Comparison of ENCODE assay signal across 16 cellular contexts in genomic region chr22:30371981-30372380, GRCh38. TPM values are rescaled to one million over a fixed set of nuclear protein-coding genes. Genes with fewer than 3 reads are reported as not detected.
A peak's percentile ranks its signal among the peaks of the same experiment; 100 is the strongest.
DNase-seq lines count a peak whose midpoint lies in the region; ATAC-seq, FAIRE-seq and TF ChIP-seq lines count a peak whose summit lies in the region.
"Had no signal": no experiment of that assay in that cellular context is flagged by ENCODE, and none has a peak within 500 bp of the region (broad histone marks: within the 10 kb centered on the region; RNA-seq: fewer than 3 reads in every experiment).

No MANE protein-coding gene starts in this region.

- H3K4me3 ChIP-seq in HepG2 (replicated peaks in 1 of 3; ENCODE audit: insufficient read depth in 1 of 3, low read depth in 2 of 3, low read length in 3 of 3) (no peak overlapping the region), right lobe of liver (no peak overlapping the region), neural progenitor cell (no peak overlapping the region)

- no peaks in the 10 kb centered on the region for H3K27me3 Mint-ChIP-seq in dendritic cell treated with granulocyte-macrophage colony-stimulating factor and Interleukin-4, amounts not matched to agents 40 ng/mL and 50 ng/mL, for 4 days
- H3K27me3 Mint-ChIP-seq in neural progenitor cell (ENCODE audit: insufficient read depth, low read depth) = peaks cover 10% of the 10 kb centered on the region
- H3K27me3 Mint-ChIP-seq: B cell; CD4-positive, alpha-beta memory T cell; T-helper 17 cell had no signal

- in situ Hi-C loops in HepG2 (cut with HindIII; ENCODE audit: extremely low pct_ligation_motif_present, low pct_unique_long_range_greater_than_20kb) = no loop called here

- intact Hi-C loops in HepG2 (cut with micrococcal nuclease; ENCODE audit: unreplicated experiment) (no loop called here), right lobe of liver (cut with DNase I) (no loop called here)
- intact Hi-C loops in dendritic cell treated with granulocyte-macrophage colony-stimulating factor and Interleukin-4, amounts not matched to agents 40 ng/mL and 50 ng/mL, for 4 days (cut with micrococcal nuclease) = no loop called here

- TF ChIP-seq CTCF in HepG2 (CRISPR knock-in tag; IDR thresholded peaks at IDR 0.05) (no peak), right lobe of liver (IDR thresholded peaks at IDR 0.05) (no peak), neural progenitor cell (IDR thresholded peaks at IDR 0.05) (no peak)

- H3K4me1 ChIP-seq in HepG2 (ENCODE audit: insufficient read depth, low read length) (no peaks in the 10 kb centered on the region), right lobe of liver (no peaks in the 10 kb centered on the region), neural progenitor cell (no peaks in the 10 kb centered on the region)

- peak overlapping the region; percentile 71 for H3K27ac Mint-ChIP-seq in dendritic cell treated with granulocyte-macrophage colony-stimulating factor and Interleukin-4, amounts not matched to agents 40 ng/mL and 50 ng/mL, for 4 days
- H3K27ac Mint-ChIP-seq in neural progenitor cell = no peak overlapping the region
- H3K27ac Mint-ChIP-seq: B cell, T-helper 17 cell had no signal

- H3K36me3 Mint-ChIP-seq in dendritic cell treated with granulocyte-macrophage colony-stimulating factor and Interleukin-4, amounts not matched to agents 40 ng/mL and 50 ng/mL, for 4 days (ENCODE audit: low read depth) = no peaks in the 10 kb centered on the region
- H3K36me3 Mint-ChIP-seq in neural progenitor cell = peaks cover 7% of the 10 kb centered on the region
- H3K36me3 Mint-ChIP-seq: CD4-positive, alpha-beta memory T cell had no signal

- no peak for TF ChIP-seq RAD21 in HepG2 (CRISPR knock-in tag; IDR thresholded peaks at IDR 0.05)

- no TSS peak for BruUV-seq in HepG2 (replicated peaks; lab: Mats Ljungman, UMichigan)

- H2AFZ ChIP-seq in HepG2 (ENCODE audit: low read length) (no peak overlapping the region), neural progenitor cell (replicated peaks) (no peak overlapping the region)

- no peak for FAIRE-seq in HepG2 (lab: Jason Lieb, UNC)
- no peak for FAIRE-seq in H54 (lab: Jason Lieb, UNC)
- FAIRE-seq: GM19239, HTR-8/SVneo had no signal

- no peak for TF ChIP-seq POLR2A in HepG2 (IDR thresholded peaks at IDR 0.05; ENCODE audit: insufficient read depth in 1 of 2, low read depth in 2 of 2, low read length in 2 of 2)
- TF ChIP-seq POLR2A in right lobe of liver (IDR thresholded peaks at IDR 0.05) = no peak
- no peak for TF ChIP-seq POLR2A in H54 (IDR thresholded peaks at IDR 0.05; ENCODE audit: low read depth, low read length)

- DNase-seq in HepG2 (ENCODE audit: low spot score) (no peak), right lobe of liver (no peak), NCI-H510A (lab: John Stamatoyannopoulos, UW) (peak; percentile 46), NCI-H1417 treated with DMSO at 0.1 percent for 48 hours (lab: John Stamatoyannopoulos, UW) (no peak), H54 (ENCODE audit: insufficient read length, low spot score) (no peak), neural progenitor cell (ENCODE audit: low spot score) (no peak)
- DNase-seq: ACHN; CD4-positive, alpha-beta memory T cell; MV-4-11; NCI-H526 treated with DMSO at 0.1 percent for 48 hours; T-helper 17 cell had no signal

- no peak overlapping the region for H3K9ac ChIP-seq in HepG2 (ENCODE audit: insufficient read depth, low read depth, low read length)
- no peak overlapping the region for H3K9ac ChIP-seq in neural progenitor cell

- H3K9me3 Mint-ChIP-seq in dendritic cell treated with granulocyte-macrophage colony-stimulating factor and Interleukin-4, amounts not matched to agents 40 ng/mL and 50 ng/mL, for 4 days = no peaks in the 10 kb centered on the region
- no peaks in the 10 kb centered on the region for H3K9me3 Mint-ChIP-seq in neural progenitor cell
- H3K9me3 Mint-ChIP-seq: CD4-positive, alpha-beta memory T cell had no signal

- H3K36me3 ChIP-seq in HepG2 (replicated peaks in 1 of 2; ENCODE audit: control insufficient read depth in 1 of 2, insufficient read depth in 2 of 2, low read length in 2 of 2) = no peaks in the 10 kb centered on the region
- H3K36me3 ChIP-seq in right lobe of liver = no peaks in the 10 kb centered on the region
- H3K36me3 ChIP-seq in neural progenitor cell = no peaks in the 10 kb centered on the region

- WGBS in HepG2 (ENCODE audit: low lambda C conversion rate) = 95% methylated on average over 5 of the region's 13 CpGs
- WGBS in right lobe of liver (ENCODE audit: insufficient coverage, low coverage, low lambda C conversion rate, missing lambda C conversion rate) = 90% methylated on average over 2 of the region's 13 CpGs

- POLR2A ChIA-PET in HepG2 (lab: Yijun Ruan, JAX) = interaction anchor here (1.5 kb wide), 1 partner anchor 15 kb away, joined by 4 read pairs; the partner anchor contains the start of genes CCDC157 and SF3A1

- H3K27ac ChIP-seq in HepG2 (ENCODE audit: extremely low read length, insufficient read depth, low read length) (no peak overlapping the region), right lobe of liver (no peak overlapping the region), neural progenitor cell (no peak overlapping the region)

- ATAC-seq in HepG2 = peak; percentile 15
- no peak for ATAC-seq in right lobe of liver
- ATAC-seq: Panc1 had no signal

- CTCF ChIA-PET in HepG2 (lab: Yijun Ruan, JAX; ENCODE audit: low intra/inter-chr PET ratio, low total read pairs) = no interaction called here

- H3K4me2 ChIP-seq in HepG2 (ENCODE audit: low read depth, low read length) (no peak overlapping the region), neural progenitor cell (no peak overlapping the region)

- H3K27me3 ChIP-seq in HepG2 (ENCODE audit: control insufficient read depth in 1 of 2, insufficient read depth in 2 of 2, low read length in 2 of 2) = no peaks in the 10 kb centered on the region
- no peaks in the 10 kb centered on the region for H3K27me3 ChIP-seq in right lobe of liver
- H3K27me3 ChIP-seq in neural progenitor cell = no peaks in the 10 kb centered on the region

- no peaks in the 10 kb centered on the region for H3K9me3 ChIP-seq in HepG2 (ENCODE audit: low read length)
- no peaks in the 10 kb centered on the region for H3K9me3 ChIP-seq in right lobe of liver
- no peaks in the 10 kb centered on the region for H3K9me3 ChIP-seq in neural progenitor cell (ENCODE audit: low read depth)

- H3K4me3 Mint-ChIP-seq in dendritic cell treated with granulocyte-macrophage colony-stimulating factor and Interleukin-4, amounts not matched to agents 40 ng/mL and 50 ng/mL, for 4 days = no peak overlapping the region
- no peak overlapping the region for H3K4me3 Mint-ChIP-seq in neural progenitor cell
- H3K4me3 Mint-ChIP-seq: B cell; CD4-positive, alpha-beta memory T cell; T-helper 17 cell had no signal

- peaks cover 23% of the 10 kb centered on the region for H3K4me1 Mint-ChIP-seq in dendritic cell treated with granulocyte-macrophage colony-stimulating factor and Interleukin-4, amounts not matched to agents 40 ng/mL and 50 ng/mL, for 4 days (ENCODE audit: low read depth)
- H3K4me1 Mint-ChIP-seq in neural progenitor cell = peaks cover 13% of the 10 kb centered on the region
- H3K4me1 Mint-ChIP-seq: B cell; CD4-positive, alpha-beta memory T cell had no signal

- H3K79me2 ChIP-seq in HepG2 (ENCODE audit: insufficient read depth, low read length) = no peaks in the 10 kb centered on the region
- H3K79me2 ChIP-seq in neural progenitor cell (ENCODE audit: low read depth) = no peaks in the 10 kb centered on the region

- no peaks in the 10 kb centered on the region for H3F3A ChIP-seq in neural progenitor cell (ENCODE audit: low read depth)

- TF ChIP-seq EP300 in HepG2 (IDR thresholded peaks at IDR 0.05; ENCODE audit: low read depth in 2 of 2, low read length in 2 of 2) = no peak
- TF ChIP-seq EP300 in HepG2 (CRISPR knock-in tag; IDR thresholded peaks at IDR 0.05; ENCODE audit: borderline replicate concordance) = no peak

- no peaks in the 10 kb centered on the region for H4K20me1 ChIP-seq in HepG2 (ENCODE audit: insufficient read depth, low read length)
- no peaks in the 10 kb centered on the region for H4K20me1 ChIP-seq in neural progenitor cell (ENCODE audit: low read depth)

RNA-seq across cellular contexts. Expression of gene CCDC157, which starts 15.2 kb away (rescaled TPM):
- total RNA-seq in HepG2 (2016; rRNA removed; fragmentation: Illumina TruSeq; extraction: Trizol) (0.98 and 1.6 TPM in 2 replicates), right lobe of liver (1 to 10 TPM in 3 of 6 experiments, under 1 TPM in 3; 0.54 to 2.9 (median 0.86) TPM), neural progenitor cell (ENCODE audit: low replicate concordance) (3.7 and 11.1 TPM in 2 replicates)
- 2.1 and 2.2 TPM in 2 replicates for total RNA-seq in HepG2 (2016; cell fraction: cytosol; rRNA removed; fragmentation: Illumina TruSeq; extraction: Trizol; ENCODE audit: low read depth)
- total RNA-seq in HepG2 (2016; cell fraction: insoluble cytoplasmic fraction; rRNA removed; fragmentation: Illumina TruSeq; extraction: Trizol) = 0.79 and 1.9 TPM in 2 replicates
- total RNA-seq in HepG2 (2016; cell fraction: membrane; rRNA removed; fragmentation: Illumina TruSeq; extraction: Trizol) = 1.9 and 3.1 TPM in 2 replicates
- 1.4 and 1.6 TPM in 2 replicates for total RNA-seq in HepG2 (2016; cell fraction: nucleus; rRNA removed; fragmentation: Illumina TruSeq; extraction: Trizol)
- 1.4 and 2.3 TPM in 2 replicates for polyA plus RNA-seq in HepG2 (2011; rRNA removed)
- polyA plus RNA-seq in HepG2 (2011; cell fraction: cytosol; rRNA removed) = 1.1 and 1.8 TPM in 2 replicates
- 5.8 and 7.1 TPM in 2 replicates for polyA plus RNA-seq in HepG2 (2011; cell fraction: nucleus; rRNA removed)
- 0.64 and 1.3 TPM in 2 replicates for polyA plus RNA-seq in HepG2 (2012)
- polyA plus RNA-seq in HepG2 (2016; cell fraction: cytosol; fragmentation: Illumina TruSeq; extraction: Trizol; ENCODE audit: low read depth) = 3.4 and 4.1 TPM in 2 replicates
- polyA plus RNA-seq in HepG2 (2016; cell fraction: insoluble cytoplasmic fraction; fragmentation: Illumina TruSeq; extraction: Trizol; ENCODE audit: low read depth) = 1.2 and 1.5 TPM in 2 replicates
- polyA plus RNA-seq in HepG2 (2016; cell fraction: membrane; fragmentation: Illumina TruSeq; extraction: Trizol; ENCODE audit: low read depth) = 2.2 and 3.2 TPM in 2 replicates
- 3.1 and 3.2 TPM in 2 replicates for polyA plus RNA-seq in HepG2 (2016; cell fraction: nucleus; fragmentation: Illumina TruSeq; extraction: Trizol; ENCODE audit: insufficient read depth, low read depth)
- 2.6 and 4.7 TPM in 2 replicates for polyA minus RNA-seq in HepG2 (2011; rRNA and poly(A)+ RNA removed; ENCODE audit: low replicate concordance)
- 0.79 and 1.4 TPM in 2 replicates for polyA minus RNA-seq in HepG2 (2011; cell fraction: cytosol; rRNA and poly(A)+ RNA removed)
- 1.9 and 3.0 TPM in 2 replicates for polyA minus RNA-seq in HepG2 (2011; cell fraction: nucleus; rRNA and poly(A)+ RNA removed)

RNA-seq across cellular contexts. Expression of gene RNF215, which starts 15.2 kb away (rescaled TPM):
- 2.4 and 5.3 TPM in 2 replicates for total RNA-seq in HepG2 (2016; rRNA removed; fragmentation: Illumina TruSeq; extraction: Trizol)
- total RNA-seq in HepG2 (2016; cell fraction: cytosol; rRNA removed; fragmentation: Illumina TruSeq; extraction: Trizol; ENCODE audit: low read depth) = 1.6 and 1.9 TPM in 2 replicates
- 2.5 and 5.7 TPM in 2 replicates for total RNA-seq in HepG2 (2016; cell fraction: insoluble cytoplasmic fraction; rRNA removed; fragmentation: Illumina TruSeq; extraction: Trizol)
- total RNA-seq in HepG2 (2016; cell fraction: membrane; rRNA removed; fragmentation: Illumina TruSeq; extraction: Trizol) = 2.5 and 3.5 TPM in 2 replicates
- total RNA-seq in HepG2 (2016; cell fraction: nucleus; rRNA removed; fragmentation: Illumina TruSeq; extraction: Trizol) = 7.1 and 8.8 TPM in 2 replicates
- polyA plus RNA-seq in HepG2 (2011; rRNA removed) = 6.1 and 9.2 TPM in 2 replicates
- 3.8 and 4.9 TPM in 2 replicates for polyA plus RNA-seq in HepG2 (2011; cell fraction: cytosol; rRNA removed)
- polyA plus RNA-seq in HepG2 (2011; cell fraction: nucleus; rRNA removed) = 55.4 and 60.1 TPM in 2 replicates
- 5.4 and 7.0 TPM in 2 replicates for polyA plus RNA-seq in HepG2 (2012)
- polyA plus RNA-seq in HepG2 (2016; cell fraction: cytosol; fragmentation: Illumina TruSeq; extraction: Trizol; ENCODE audit: low read depth) = 1.1 and 1.2 TPM in 2 replicates
- polyA plus RNA-seq in HepG2 (2016; cell fraction: insoluble cytoplasmic fraction; fragmentation: Illumina TruSeq; extraction: Trizol; ENCODE audit: low read depth) = 1.6 and 1.8 TPM in 2 replicates
- polyA plus RNA-seq in HepG2 (2016; cell fraction: membrane; fragmentation: Illumina TruSeq; extraction: Trizol; ENCODE audit: low read depth) = 1.9 and 2.2 TPM in 2 replicates
- polyA plus RNA-seq in HepG2 (2016; cell fraction: nucleus; fragmentation: Illumina TruSeq; extraction: Trizol; ENCODE audit: insufficient read depth, low read depth) = 17.7 and 18.4 TPM in 2 replicates
- 10.6 and 16.6 TPM in 2 replicates for polyA minus RNA-seq in HepG2 (2011; rRNA and poly(A)+ RNA removed; ENCODE audit: low replicate concordance)
- 2.3 and 4.5 TPM in 2 replicates for polyA minus RNA-seq in HepG2 (2011; cell fraction: cytosol; rRNA and poly(A)+ RNA removed)
- polyA minus RNA-seq in HepG2 (2011; cell fraction: nucleus; rRNA and poly(A)+ RNA removed) = 12.6 and 12.9 TPM in 2 replicates
- total RNA-seq in right lobe of liver = 10 to 100 TPM in 1 of 6 experiments, 1 to 10 TPM in 5; 6.2 to 10.0 (median 7.4) TPM
- total RNA-seq in neural progenitor cell (ENCODE audit: low replicate concordance) = 11.9 and 38.5 TPM in 2 replicates

RNA-seq across cellular contexts. Expression of gene SF3A1, which starts 15.3 kb away (rescaled TPM):
- total RNA-seq in HepG2 (2016; rRNA removed; fragmentation: Illumina TruSeq; extraction: Trizol) (22.0 and 31.8 TPM in 2 replicates), right lobe of liver (10 to 100 TPM; 42.6 to 72.8 (median 66.5) TPM), neural progenitor cell (ENCODE audit: low replicate concordance) (29.2 and 48.4 TPM in 2 replicates)
- 9.8 and 11.6 TPM in 2 replicates for total RNA-seq in HepG2 (2016; cell fraction: cytosol; rRNA removed; fragmentation: Illumina TruSeq; extraction: Trizol; ENCODE audit: low read depth)
- 20.9 and 27.0 TPM in 2 replicates for total RNA-seq in HepG2 (2016; cell fraction: insoluble cytoplasmic fraction; rRNA removed; fragmentation: Illumina TruSeq; extraction: Trizol)
- total RNA-seq in HepG2 (2016; cell fraction: membrane; rRNA removed; fragmentation: Illumina TruSeq; extraction: Trizol) = 13.8 and 16.2 TPM in 2 replicates
- 23.6 and 29.5 TPM in 2 replicates for total RNA-seq in HepG2 (2016; cell fraction: nucleus; rRNA removed; fragmentation: Illumina TruSeq; extraction: Trizol)
- polyA plus RNA-seq in HepG2 (2011; rRNA removed) = 10.0 and 16.2 TPM in 2 replicates
- polyA plus RNA-seq in HepG2 (2011; cell fraction: cytosol; rRNA removed) = 5.3 and 6.6 TPM in 2 replicates
- polyA plus RNA-seq in HepG2 (2011; cell fraction: nucleus; rRNA removed) = 42.5 and 51.9 TPM in 2 replicates
- 38.4 and 47.2 TPM in 2 replicates for polyA plus RNA-seq in HepG2 (2012)
- polyA plus RNA-seq in HepG2 (2016; cell fraction: cytosol; fragmentation: Illumina TruSeq; extraction: Trizol; ENCODE audit: low read depth) = 5.6 and 6.5 TPM in 2 replicates
- 22.2 and 52.1 TPM in 2 replicates for polyA plus RNA-seq in HepG2 (2016; cell fraction: insoluble cytoplasmic fraction; fragmentation: Illumina TruSeq; extraction: Trizol; ENCODE audit: low read depth)
- 8.5 and 15.3 TPM in 2 replicates for polyA plus RNA-seq in HepG2 (2016; cell fraction: membrane; fragmentation: Illumina TruSeq; extraction: Trizol; ENCODE audit: low read depth)
- 40.6 and 47.6 TPM in 2 replicates for polyA plus RNA-seq in HepG2 (2016; cell fraction: nucleus; fragmentation: Illumina TruSeq; extraction: Trizol; ENCODE audit: insufficient read depth, low read depth)
- 43.5 and 95.1 TPM in 2 replicates for polyA minus RNA-seq in HepG2 (2011; rRNA and poly(A)+ RNA removed; ENCODE audit: low replicate concordance)
- 61.1 and 71.4 TPM in 2 replicates for polyA minus RNA-seq in HepG2 (2011; cell fraction: cytosol; rRNA and poly(A)+ RNA removed)
- 49.2 and 53.6 TPM in 2 replicates for polyA minus RNA-seq in HepG2 (2011; cell fraction: nucleus; rRNA and poly(A)+ RNA removed)

RNA-seq across cellular contexts. Expression of gene SEC14L2, which starts 24.8 kb away (rescaled TPM):
- total RNA-seq in HepG2 (2016; rRNA removed; fragmentation: Illumina TruSeq; extraction: Trizol) = 4.1 and 5.3 TPM in 2 replicates
- total RNA-seq in HepG2 (2016; cell fraction: cytosol; rRNA removed; fragmentation: Illumina TruSeq; extraction: Trizol; ENCODE audit: low read depth) = 0.71 and 0.88 TPM in 2 replicates
- 5.1 TPM in 2 replicates for total RNA-seq in HepG2 (2016; cell fraction: insoluble cytoplasmic fraction; rRNA removed; fragmentation: Illumina TruSeq; extraction: Trizol)
- 2.0 and 2.8 TPM in 2 replicates for total RNA-seq in HepG2 (2016; cell fraction: membrane; rRNA removed; fragmentation: Illumina TruSeq; extraction: Trizol)
- total RNA-seq in HepG2 (2016; cell fraction: nucleus; rRNA removed; fragmentation: Illumina TruSeq; extraction: Trizol) = 3.5 and 5.0 TPM in 2 replicates
- 5.1 and 9.1 TPM in 2 replicates for polyA plus RNA-seq in HepG2 (2011; rRNA removed)
- 6.9 and 7.2 TPM in 2 replicates for polyA plus RNA-seq in HepG2 (2011; cell fraction: cytosol; rRNA removed)
- 13.4 and 15.2 TPM in 2 replicates for polyA plus RNA-seq in HepG2 (2011; cell fraction: nucleus; rRNA removed)
- 4.1 and 4.7 TPM in 2 replicates for polyA plus RNA-seq in HepG2 (2012)
- polyA plus RNA-seq in HepG2 (2016; cell fraction: cytosol; fragmentation: Illumina TruSeq; extraction: Trizol; ENCODE audit: low read depth) = 1.8 and 2.4 TPM in 2 replicates
- 5.3 and 5.4 TPM in 2 replicates for polyA plus RNA-seq in HepG2 (2016; cell fraction: insoluble cytoplasmic fraction; fragmentation: Illumina TruSeq; extraction: Trizol; ENCODE audit: low read depth)
- 1.9 and 2.3 TPM in 2 replicates for polyA plus RNA-seq in HepG2 (2016; cell fraction: membrane; fragmentation: Illumina TruSeq; extraction: Trizol; ENCODE audit: low read depth)
- 5.5 and 6.3 TPM in 2 replicates for polyA plus RNA-seq in HepG2 (2016; cell fraction: nucleus; fragmentation: Illumina TruSeq; extraction: Trizol; ENCODE audit: insufficient read depth, low read depth)
- polyA minus RNA-seq in HepG2 (2011; rRNA and poly(A)+ RNA removed; ENCODE audit: low replicate concordance) = 13.5 and 19.9 TPM in 2 replicates
- polyA minus RNA-seq in HepG2 (2011; cell fraction: cytosol; rRNA and poly(A)+ RNA removed) = 4.4 and 5.6 TPM in 2 replicates
- polyA minus RNA-seq in HepG2 (2011; cell fraction: nucleus; rRNA and poly(A)+ RNA removed) = 11.5 and 19.1 TPM in 2 replicates
- 100 to 1,000 TPM in 3 of 6 experiments, 10 to 100 TPM in 3; 42.7 to 240 (median 101) TPM for total RNA-seq in right lobe of liver
- total RNA-seq in neural progenitor cell (ENCODE audit: low replicate concordance) = 4.9 and 5.7 TPM in 2 replicates

RNA-seq across cellular contexts. Expression of gene TBC1D10A, which starts 45.2 kb away (rescaled TPM):
- total RNA-seq in HepG2 (2016; rRNA removed; fragmentation: Illumina TruSeq; extraction: Trizol) (3.6 and 4.2 TPM in 2 replicates), right lobe of liver (10 to 100 TPM in 3 of 6 experiments, 1 to 10 TPM in 3; 6.6 to 12.6 (median 10.0) TPM), neural progenitor cell (ENCODE audit: low replicate concordance) (6.2 and 10.2 TPM in 2 replicates)
- 1.3 and 1.7 TPM in 2 replicates for total RNA-seq in HepG2 (2016; cell fraction: cytosol; rRNA removed; fragmentation: Illumina TruSeq; extraction: Trizol; ENCODE audit: low read depth)
- total RNA-seq in HepG2 (2016; cell fraction: insoluble cytoplasmic fraction; rRNA removed; fragmentation: Illumina TruSeq; extraction: Trizol) = 2.7 and 5.3 TPM in 2 replicates
- total RNA-seq in HepG2 (2016; cell fraction: membrane; rRNA removed; fragmentation: Illumina TruSeq; extraction: Trizol) = 2.2 and 2.6 TPM in 2 replicates
- 3.0 and 3.7 TPM in 2 replicates for total RNA-seq in HepG2 (2016; cell fraction: nucleus; rRNA removed; fragmentation: Illumina TruSeq; extraction: Trizol)
- polyA plus RNA-seq in HepG2 (2011; rRNA removed) = 4.9 and 6.0 TPM in 2 replicates
- 3.5 and 5.6 TPM in 2 replicates for polyA plus RNA-seq in HepG2 (2011; cell fraction: cytosol; rRNA removed)
- 13.6 and 14.3 TPM in 2 replicates for polyA plus RNA-seq in HepG2 (2011; cell fraction: nucleus; rRNA removed)
- polyA plus RNA-seq in HepG2 (2012) = 3.8 and 4.0 TPM in 2 replicates
- polyA plus RNA-seq in HepG2 (2016; cell fraction: cytosol; fragmentation: Illumina TruSeq; extraction: Trizol; ENCODE audit: low read depth) = 0.68 and 0.98 TPM in 2 replicates
- polyA plus RNA-seq in HepG2 (2016; cell fraction: insoluble cytoplasmic fraction; fragmentation: Illumina TruSeq; extraction: Trizol; ENCODE audit: low read depth) = 3.0 and 4.4 TPM in 2 replicates
- 0.73 and 1.0 TPM in 2 replicates for polyA plus RNA-seq in HepG2 (2016; cell fraction: membrane; fragmentation: Illumina TruSeq; extraction: Trizol; ENCODE audit: low read depth)
- polyA plus RNA-seq in HepG2 (2016; cell fraction: nucleus; fragmentation: Illumina TruSeq; extraction: Trizol; ENCODE audit: insufficient read depth, low read depth) = 6.5 and 9.4 TPM in 2 replicates
- 3.0 and 10.8 TPM in 2 replicates for polyA minus RNA-seq in HepG2 (2011; rRNA and poly(A)+ RNA removed; ENCODE audit: low replicate concordance)
- 4.6 and 5.8 TPM in 2 replicates for polyA minus RNA-seq in HepG2 (2011; cell fraction: cytosol; rRNA and poly(A)+ RNA removed)
- 7.8 and 10.4 TPM in 2 replicates for polyA minus RNA-seq in HepG2 (2011; cell fraction: nucleus; rRNA and poly(A)+ RNA removed)
